ENCODE assay signal across 1 cellular context in genomic region chr12:32737715-32738114, GRCh38.
TF ChIP-seq lines count a peak whose summit lies in the region.

No MANE protein-coding gene starts in this region.

TF ChIP-seq in GM12878, 131 proteins besides CTCF, POLR2A, EP300 and RAD21:
- TF ChIP-seq REST (IDR thresholded peaks at IDR 0.05; ENCODE audit: low read depth, low read length): no peak
- TF ChIP-seq BCLAF1 (IDR thresholded peaks at IDR 0.05): no peak
- no peak for TF ChIP-seq E2F8 (IDR thresholded peaks at IDR 0.05; ENCODE audit: low read depth, partially characterized antibody)
TF ChIP-seq in GM12878: peak in this region for 0.
